Comparison of ENCODE assay signal across 8 cellular contexts in the genomic region with DNA sequence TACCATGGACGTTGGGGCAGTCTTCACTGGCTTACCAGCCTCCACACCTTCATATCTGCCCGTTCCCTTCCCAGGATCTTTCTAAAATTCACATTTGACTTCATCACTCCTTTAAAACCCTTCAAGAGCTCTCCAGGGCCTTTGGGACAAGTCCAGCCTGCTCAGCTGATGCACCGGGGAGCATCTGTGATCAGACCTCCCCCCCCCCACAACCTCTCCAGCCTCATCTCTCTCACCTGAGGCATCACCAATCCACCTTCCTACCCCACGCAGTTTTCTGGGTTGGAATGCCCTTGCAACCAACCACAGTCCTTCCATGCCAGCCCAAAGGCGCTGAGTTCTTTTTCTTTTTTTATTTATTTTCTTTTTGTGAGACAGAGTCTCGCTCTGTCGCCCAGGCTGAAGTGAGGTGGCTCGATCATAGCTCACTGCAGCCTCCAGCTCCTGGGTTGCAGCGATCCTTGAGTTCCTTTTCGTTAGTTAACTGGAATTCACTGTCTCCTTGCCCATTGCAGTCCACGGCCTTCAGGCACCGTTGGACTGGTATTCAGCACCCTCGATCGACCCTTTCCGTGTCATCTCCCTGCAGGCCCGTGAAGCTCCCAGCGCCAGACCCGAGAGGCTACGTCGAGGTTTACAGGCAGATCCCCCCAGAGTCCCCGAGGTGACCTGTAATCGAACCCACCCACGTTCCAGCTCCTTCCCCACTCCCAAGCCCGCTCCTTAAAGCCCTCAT. TPM values are rescaled to one million over a fixed set of nuclear protein-coding genes. Genes with fewer than 3 reads are reported as not detected.
DNase-seq lines count a peak whose midpoint lies in the region; ATAC-seq and TF ChIP-seq lines count a peak whose summit lies in the region.

No MANE protein-coding gene starts in this region.

- H3K27me3 Mint-ChIP-seq in activated CD4-positive, alpha-beta T cell treated with anti-CD3 and anti-CD28 coated beads, Interleukin-2, amount 10 ng/mL, durations not matched to agents 7 days and 5 days, result no peaks in the 10 kb centered on the region
- no peaks in the 10 kb centered on the region for H3K27me3 Mint-ChIP-seq in naive thymus-derived CD8-positive, alpha-beta T cell

- H3K27ac ChIP-seq in SJSA1, result peak overlapping the region; percentile 45

- H3K9me3 ChIP-seq in SJSA1 (replicated peaks), result 0 out of 2 replicates have a peak, but pooled peaks cover 2% of the 10 kb centered on the region

- TF ChIP-seq POLR2A in erythroblast (IDR thresholded peaks at IDR 0.05; ENCODE audit: low read length), result no peak

- H3K27me3 ChIP-seq in SJSA1 (replicated peaks), result no peaks in the 10 kb centered on the region

- DNase-seq in activated CD4-positive, alpha-beta T cell treated with anti-CD3 and anti-CD28 coated beads, Interleukin-2, amount 10 ng/mL, durations not matched to agents 7 days and 5 days, result no peak
- no peak for DNase-seq in activated CD4-positive, alpha-beta T cell treated with anti-CD3 and anti-CD28 coated beads for 4 hours
- DNase-seq in SJSA1 (ENCODE audit: low read depth in 1 of 2, low spot score in 2 of 2) (no peak), erythroblast (lab: John Stamatoyannopoulos, UW) (peak; percentile 55 to 65), occipital lobe (lab: John Stamatoyannopoulos, UW) (no peak)
- DNase-seq in naive thymus-derived CD8-positive, alpha-beta T cell, result peak in 1 of 10 donors; percentile 13
- DNase-seq in stimulated activated CD4-positive, alpha-beta T cell treated with anti-CD3 and anti-CD28 coated beads, Interleukin-2, amount 100 ng/mL, for 24 hours, result no peak

- peaks cover 26% of the 10 kb centered on the region for H3K4me1 Mint-ChIP-seq in activated CD4-positive, alpha-beta T cell treated with anti-CD3 and anti-CD28 coated beads, Interleukin-2, amount 10 ng/mL, durations not matched to agents 7 days and 5 days
- peaks cover 12 to 47% (median 35%) of the 10 kb centered on the region in 4 donors for H3K4me1 Mint-ChIP-seq in naive thymus-derived CD8-positive, alpha-beta T cell

- peaks cover 42% of the 10 kb centered on the region for H3K36me3 ChIP-seq in SJSA1

- no peaks in the 10 kb centered on the region for H3K9me3 Mint-ChIP-seq in activated CD4-positive, alpha-beta T cell treated with anti-CD3 and anti-CD28 coated beads, Interleukin-2, amount 10 ng/mL, durations not matched to agents 7 days and 5 days
- no peaks in the 10 kb centered on the region for H3K9me3 Mint-ChIP-seq in naive thymus-derived CD8-positive, alpha-beta T cell

- H3K36me3 Mint-ChIP-seq in activated CD4-positive, alpha-beta T cell treated with anti-CD3 and anti-CD28 coated beads, Interleukin-2, amount 10 ng/mL, durations not matched to agents 7 days and 5 days (ENCODE audit: low read depth), result peaks cover 2% of the 10 kb centered on the region
- H3K36me3 Mint-ChIP-seq in naive thymus-derived CD8-positive, alpha-beta T cell, result peaks cover 0 to 11% (median 0%) of the 10 kb centered on the region in 3 donors

- H3K4me3 ChIP-seq in SJSA1, result peak overlapping the region; percentile 88

- POLR2A ChIA-PET in activated CD4-positive, alpha-beta T cell treated with anti-CD3 and anti-CD28 coated beads, Interleukin-2, amount 10 ng/mL, durations not matched to agents 7 days and 5 days (lab: Charles Lee), result no interaction called here
- POLR2A ChIA-PET in naive thymus-derived CD8-positive, alpha-beta T cell (lab: Charles Lee), result interaction anchor here (0.7 to 2.7 kb wide), 9 partner anchors 8 to 59 kb away, joined by 3 to 18 read pairs (median 5); no protein-coding TSS in a partner anchor

- H3K4me1 ChIP-seq in SJSA1 (replicated peaks), result peaks cover 16% of the 10 kb centered on the region

- ATAC-seq in naive thymus-derived CD8-positive, alpha-beta T cell, result no peak
- no peak for ATAC-seq in HG03280 (IDR thresholded peaks at IDR 0.05; ENCODE audit: unreplicated experiment)

- CTCF ChIA-PET in activated CD4-positive, alpha-beta T cell treated with anti-CD3 and anti-CD28 coated beads, Interleukin-2, amount 10 ng/mL, durations not matched to agents 7 days and 5 days (lab: Charles Lee), result interaction anchor here (0.7 to 2.0 kb wide), 5 partner anchors 16 to 66 kb away, joined by 3 to 7 read pairs (median 4); no protein-coding TSS in a partner anchor

- peak overlapping the region; percentile 91 for H3K27ac Mint-ChIP-seq in activated CD4-positive, alpha-beta T cell treated with anti-CD3 and anti-CD28 coated beads, Interleukin-2, amount 10 ng/mL, durations not matched to agents 7 days and 5 days
- H3K27ac Mint-ChIP-seq in naive thymus-derived CD8-positive, alpha-beta T cell, result peak overlapping the region; percentile 80 to 94 (median 85)

- H3K4me3 Mint-ChIP-seq in activated CD4-positive, alpha-beta T cell treated with anti-CD3 and anti-CD28 coated beads, Interleukin-2, amount 10 ng/mL, durations not matched to agents 7 days and 5 days, result peak overlapping the region; percentile 96
- H3K4me3 Mint-ChIP-seq in naive thymus-derived CD8-positive, alpha-beta T cell, result peak overlapping the region; percentile 83 to 95 (median 88)

RNA-seq across cellular contexts. Expression of a gene that starts 0.7 kb away (rescaled TPM):
- 10 to 100 TPM; 10.5 to 12.9 TPM for total RNA-seq in activated CD4-positive, alpha-beta T cell treated with anti-CD3 and anti-CD28 coated beads, Interleukin-2, amount 10 ng/mL, durations not matched to agents 7 days and 5 days
- 26.4 and 27.4 TPM in 2 replicates for total RNA-seq in SJSA1 (2014; rRNA removed; shearing (Covaris generic))
- 10 to 100 TPM in 1 of 2 experiments, 1 to 10 TPM in 1; 9.9 to 12.9 TPM for total RNA-seq in naive thymus-derived CD8-positive, alpha-beta T cell
- 10 to 100 TPM; 14.8 to 17.3 (median 16.4) TPM for polyA plus RNA-seq in naive thymus-derived CD8-positive, alpha-beta T cell
- total RNA-seq in occipital lobe, result 14.3 TPM

RNA-seq across cellular contexts. Expression of a gene that starts 0.8 kb away (rescaled TPM):
- 10 to 100 TPM; 18.2 to 20.5 TPM for total RNA-seq in activated CD4-positive, alpha-beta T cell treated with anti-CD3 and anti-CD28 coated beads, Interleukin-2, amount 10 ng/mL, durations not matched to agents 7 days and 5 days
- total RNA-seq in SJSA1 (2014; rRNA removed; shearing (Covaris generic)), result 43.3 and 66.3 TPM in 2 replicates
- 10 to 100 TPM; 21.6 to 23.6 TPM for total RNA-seq in naive thymus-derived CD8-positive, alpha-beta T cell
- 10 to 100 TPM in 2 of 3 donors, 1 to 10 TPM in 1; 7.2 to 14.5 (median 11.4) TPM for polyA plus RNA-seq in naive thymus-derived CD8-positive, alpha-beta T cell
- 39.5 TPM for total RNA-seq in occipital lobe

RNA-seq across cellular contexts. Expression of a gene that starts 14.7 kb away (rescaled TPM):
- 10 to 100 TPM; 44.3 to 56.4 TPM for total RNA-seq in activated CD4-positive, alpha-beta T cell treated with anti-CD3 and anti-CD28 coated beads, Interleukin-2, amount 10 ng/mL, durations not matched to agents 7 days and 5 days
- total RNA-seq in SJSA1 (2014; rRNA removed; shearing (Covaris generic)), result 17.8 and 44.1 TPM in 2 replicates
- 10 to 100 TPM; 44.3 to 44.4 TPM for total RNA-seq in naive thymus-derived CD8-positive, alpha-beta T cell
- polyA plus RNA-seq in naive thymus-derived CD8-positive, alpha-beta T cell, result 100 to 1,000 TPM in 2 of 3 donors, 10 to 100 TPM in 1; 65.6 to 112 (median 103) TPM
- total RNA-seq in occipital lobe, result 8.1 TPM

RNA-seq across cellular contexts. Expression of a gene that starts 30.6 kb away (rescaled TPM):
- 10 to 100 TPM; 61.2 to 63.7 TPM for total RNA-seq in activated CD4-positive, alpha-beta T cell treated with anti-CD3 and anti-CD28 coated beads, Interleukin-2, amount 10 ng/mL, durations not matched to agents 7 days and 5 days
- total RNA-seq in SJSA1 (2014; rRNA removed; shearing (Covaris generic)), result 18.3 and 27.0 TPM in 2 replicates
- 10 to 100 TPM; 29.1 to 33.6 TPM for total RNA-seq in naive thymus-derived CD8-positive, alpha-beta T cell
- polyA plus RNA-seq in naive thymus-derived CD8-positive, alpha-beta T cell, result 10 to 100 TPM; 35.9 to 54.4 (median 37.2) TPM
- 18.1 TPM for total RNA-seq in occipital lobe

RNA-seq across cellular contexts. Expression of a gene that starts 53.6 kb away (rescaled TPM):
- total RNA-seq in activated CD4-positive, alpha-beta T cell treated with anti-CD3 and anti-CD28 coated beads, Interleukin-2, amount 10 ng/mL, durations not matched to agents 7 days and 5 days, result 10 to 100 TPM; 23.2 to 26.9 TPM
- total RNA-seq in SJSA1 (2014; rRNA removed; shearing (Covaris generic)), result 4.0 and 9.5 TPM in 2 replicates
- 10 to 100 TPM; 31.9 to 35.0 TPM for total RNA-seq in naive thymus-derived CD8-positive, alpha-beta T cell
- polyA plus RNA-seq in naive thymus-derived CD8-positive, alpha-beta T cell, result 10 to 100 TPM in 1 of 3 donors, 1 to 10 TPM in 2; 7.8 to 15.7 (median 8.7) TPM
- 12.8 TPM for total RNA-seq in occipital lobe

Comparison
In these comparisons a context has a peak if more than half of its experiments do, and no peak if none do; other contexts are left out.
1. DNase-seq: peak in erythroblast (2 of 2); none in activated CD4-positive, alpha-beta T cell treated with anti-CD3 and anti-CD28 coated beads, Interleukin-2, amount 10 ng/mL, durations not matched to agents 7 days and 5 days (single experiment), activated CD4-positive, alpha-beta T cell treated with anti-CD3 and anti-CD28 coated beads for 4 hours (0 of 2), SJSA1 (0 of 2), stimulated activated CD4-positive, alpha-beta T cell treated with anti-CD3 and anti-CD28 coated beads, Interleukin-2, amount 100 ng/mL, for 24 hours (0 of 2) and occipital lobe (single experiment).